11 cellular contexts compared by ENCODE assay signal in the genomic region with DNA sequence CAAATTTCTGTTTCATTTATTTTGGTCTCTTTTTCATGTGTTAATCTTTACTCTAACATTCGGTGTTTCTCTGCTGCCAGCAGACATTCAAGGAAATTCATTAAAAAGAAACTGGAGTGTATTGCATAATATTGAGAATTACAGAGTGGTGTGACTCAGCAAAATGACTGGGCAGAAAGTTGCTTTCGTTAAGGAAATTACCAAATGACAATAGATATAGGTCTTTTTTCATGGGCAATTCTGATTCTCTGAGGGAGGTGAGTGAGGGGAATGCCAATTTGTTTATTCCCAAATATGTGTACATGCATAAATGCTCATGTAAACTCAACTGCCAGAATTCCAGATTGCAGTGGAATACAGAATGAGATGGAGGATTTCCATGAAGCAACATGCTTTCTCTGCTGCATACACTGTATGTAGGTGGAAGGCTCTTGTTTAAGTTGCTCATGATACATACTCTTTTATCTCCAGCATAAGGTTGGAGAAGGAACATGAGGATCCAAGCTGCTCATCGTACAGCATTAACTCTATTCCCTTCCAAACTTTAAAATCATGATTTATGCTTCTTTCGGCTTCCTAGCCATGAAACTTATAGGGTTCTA.
DNase-seq lines count a peak whose midpoint lies in the region; ATAC-seq, FAIRE-seq and TF ChIP-seq lines count a peak whose summit lies in the region.
"Had no signal": no experiment of that assay in that cellular context is flagged by ENCODE, and none has a peak within 500 bp of the region (broad histone marks: within the 10 kb centered on the region; RNA-seq: fewer than 3 reads in every experiment).

No MANE protein-coding gene starts in this region.

- peak; percentile 91 for FAIRE-seq in kidney (lab: Jason Lieb, UNC)

- H3K4me3 ChIP-seq in astrocyte of the cerebellum (ENCODE audit: low read depth, low read length) (no peak overlapping the region), kidney (ENCODE audit: low read length in 2 of 2) (peak overlapping the region; percentile 2 to 36)
- H3K4me3 ChIP-seq: BLaER1 had no signal

- H3K27ac Mint-ChIP-seq in natural killer cell: no peak overlapping the region
- H3K27ac Mint-ChIP-seq in activated CD4-positive, alpha-beta T cell treated with anti-CD3 and anti-CD28 coated beads for 36 hours: no peak overlapping the region
- no peak overlapping the region for H3K27ac Mint-ChIP-seq in stimulated activated naive B cell treated with anti-CD40 and anti-IgM and Interleukin-4, amounts not matched to agents 10 μg/mL and 1 μg/mL and 100 μg/mL, for 72 hours

- peak overlapping the region; percentile 2 to 13 for H3K27ac ChIP-seq in kidney (ENCODE audit: low read depth in 2 of 2, low read length in 2 of 2)
- H3K27ac ChIP-seq: BLaER1 had no signal

- no peak for ATAC-seq in natural killer cell
- no peak for ATAC-seq in activated CD4-positive, alpha-beta T cell treated with anti-CD3 and anti-CD28 coated beads for 36 hours
- ATAC-seq in stimulated activated naive B cell treated with anti-CD40 and anti-IgM and Interleukin-4, amounts not matched to agents 10 μg/mL and 1 μg/mL and 100 μg/mL, for 72 hours (replicated peaks): no peak

- H3K4me1 ChIP-seq in kidney (ENCODE audit: control insufficient read depth in 1 of 2, insufficient read depth in 1 of 2, low read depth in 1 of 2, low read length in 2 of 2): peaks cover 0 to 6% of the 10 kb centered on the region in 2 donors
- H3K4me1 ChIP-seq: BLaER1 had no signal

- peaks cover 17 to 33% of the 10 kb centered on the region in 2 donors for H3K9me3 Mint-ChIP-seq in natural killer cell
- H3K9me3 Mint-ChIP-seq in activated CD4-positive, alpha-beta T cell treated with anti-CD3 and anti-CD28 coated beads for 36 hours (ENCODE audit: low read depth): peaks cover 6% of the 10 kb centered on the region
- H3K9me3 Mint-ChIP-seq in stimulated activated naive B cell treated with anti-CD40 and anti-IgM and Interleukin-4, amounts not matched to agents 10 μg/mL and 1 μg/mL and 100 μg/mL, for 72 hours: peaks cover 3 to 9% of the 10 kb centered on the region in 2 donors

- H3K36me3 ChIP-seq in kidney (ENCODE audit: control insufficient read depth in 1 of 2, insufficient read depth in 2 of 2, low read length in 2 of 2): no peaks in the 10 kb centered on the region
- H3K36me3 ChIP-seq: BLaER1 had no signal

- no peaks in the 10 kb centered on the region for H3K4me1 Mint-ChIP-seq in natural killer cell
- H3K4me1 Mint-ChIP-seq in activated CD4-positive, alpha-beta T cell treated with anti-CD3 and anti-CD28 coated beads for 36 hours: no peaks in the 10 kb centered on the region
- no peaks in the 10 kb centered on the region for H3K4me1 Mint-ChIP-seq in stimulated activated naive B cell treated with anti-CD40 and anti-IgM and Interleukin-4, amounts not matched to agents 10 μg/mL and 1 μg/mL and 100 μg/mL, for 72 hours

- DNase-seq in ACHN (peak; percentile 18), M059J (ENCODE audit: low read depth) (peak; percentile 7), astrocyte of the cerebellum (ENCODE audit: low read depth) (peak; percentile 51), kidney (no peak), natural killer cell (no peak), NCI-H446 treated with DMSO at 0.1 percent for 48 hours (lab: John Stamatoyannopoulos, UW) (no peak)
- DNase-seq in activated CD4-positive, alpha-beta T cell treated with anti-CD3 and anti-CD28 coated beads for 36 hours: no peak
- no peak for DNase-seq in stimulated activated naive B cell treated with anti-CD40 and anti-IgM and Interleukin-4, amounts not matched to agents 10 μg/mL and 1 μg/mL and 100 μg/mL, for 72 hours
- DNase-seq: effector CD8-positive, alpha-beta T cell; NCI-H2171 treated with DMSO at 0.1 percent for 48 hours had no signal

- POLR2A ChIA-PET in activated CD4-positive, alpha-beta T cell treated with anti-CD3 and anti-CD28 coated beads for 36 hours (lab: Charles Lee): no interaction called here

- TF ChIP-seq CTCF in astrocyte of the cerebellum (IDR thresholded peaks at IDR 0.05; ENCODE audit: low read depth, low read length, missing control alignments) (no peak), kidney (IDR thresholded peaks at IDR 0.05; ENCODE audit: borderline replicate concordance, extremely low read depth, insufficient read depth) (no peak), natural killer cell (IDR thresholded peaks at IDR 0.05) (no peak)

- H3K27me3 Mint-ChIP-seq in natural killer cell (ENCODE audit: low read depth in 2 of 2): no peaks in the 10 kb centered on the region
- H3K27me3 Mint-ChIP-seq in activated CD4-positive, alpha-beta T cell treated with anti-CD3 and anti-CD28 coated beads for 36 hours: no peaks in the 10 kb centered on the region
- no peaks in the 10 kb centered on the region for H3K27me3 Mint-ChIP-seq in stimulated activated naive B cell treated with anti-CD40 and anti-IgM and Interleukin-4, amounts not matched to agents 10 μg/mL and 1 μg/mL and 100 μg/mL, for 72 hours

- peaks cover 6% of the 10 kb centered on the region for H3K36me3 Mint-ChIP-seq in natural killer cell
- no peaks in the 10 kb centered on the region for H3K36me3 Mint-ChIP-seq in activated CD4-positive, alpha-beta T cell treated with anti-CD3 and anti-CD28 coated beads for 36 hours (ENCODE audit: low read depth)
- H3K36me3 Mint-ChIP-seq in stimulated activated naive B cell treated with anti-CD40 and anti-IgM and Interleukin-4, amounts not matched to agents 10 μg/mL and 1 μg/mL and 100 μg/mL, for 72 hours: no peaks in the 10 kb centered on the region

- H3K9me3 ChIP-seq in kidney (ENCODE audit: control insufficient read depth in 1 of 2, low read length in 2 of 2): no peaks in the 10 kb centered on the region
- H3K9me3 ChIP-seq: BLaER1 had no signal

- intact Hi-C loops in kidney (cut with DNase I): no loop called here
- intact Hi-C loops in natural killer cell (cut with micrococcal nuclease): no loop called here
- intact Hi-C loops in activated CD4-positive, alpha-beta T cell treated with anti-CD3 and anti-CD28 coated beads for 36 hours (cut with DNase I, micrococcal nuclease): no loop called here

- in situ Hi-C loops in ACHN (cut with HindIII; ENCODE audit: low pct_ligation_motif_present, low pct_unique_long_range_greater_than_20kb, low sequenced_read_pairs): no loop called here
- in situ Hi-C loops in astrocyte of the cerebellum (cut with HindIII; ENCODE audit: low sequenced_read_pairs): no loop called here

- CTCF ChIA-PET in activated CD4-positive, alpha-beta T cell treated with anti-CD3 and anti-CD28 coated beads for 36 hours (lab: Charles Lee): no interaction called here

- no peak overlapping the region for H3K4me3 Mint-ChIP-seq in natural killer cell
- H3K4me3 Mint-ChIP-seq in activated CD4-positive, alpha-beta T cell treated with anti-CD3 and anti-CD28 coated beads for 36 hours: no peak overlapping the region
- no peak overlapping the region for H3K4me3 Mint-ChIP-seq in stimulated activated naive B cell treated with anti-CD40 and anti-IgM and Interleukin-4, amounts not matched to agents 10 μg/mL and 1 μg/mL and 100 μg/mL, for 72 hours

- H3K9ac ChIP-seq in kidney (ENCODE audit: low read length in 2 of 2): no peak overlapping the region
- H3K9ac ChIP-seq: BLaER1 had no signal

Comparison
In these comparisons a context has a peak if more than half of its experiments do, and no peak if none do; other contexts are left out.
1. DNase-seq: peak in ACHN (single experiment), M059J (single experiment) and astrocyte of the cerebellum (single experiment); none in kidney (single experiment), natural killer cell (single experiment), activated CD4-positive, alpha-beta T cell treated with anti-CD3 and anti-CD28 coated beads for 36 hours (single experiment), NCI-H446 treated with DMSO at 0.1 percent for 48 hours (single experiment) and stimulated activated naive B cell treated with anti-CD40 and anti-IgM and Interleukin-4, amounts not matched to agents 10 μg/mL and 1 μg/mL and 100 μg/mL, for 72 hours (single experiment).